12 cellular contexts compared by ENCODE assay signal in genomic region chr17:50640701-50641338, GRCh38. TPM values are rescaled to one million over a fixed set of nuclear protein-coding genes. Genes with fewer than 3 reads are reported as not detected.
DNase-seq lines count a peak whose midpoint lies in the region; ATAC-seq and TF ChIP-seq lines count a peak whose summit lies in the region.
"Had no signal": no experiment of that assay in that cellular context is flagged by ENCODE, and none has a peak within 500 bp of the region (broad histone marks: within the 10 kb centered on the region; RNA-seq: fewer than 3 reads in every experiment).

No MANE protein-coding gene starts in this region.

- no peak overlapping the region for H2AFZ ChIP-seq in PC-3 (ENCODE audit: low read length)

- no peaks in the 10 kb centered on the region for H4K20me1 ChIP-seq in PC-3 (ENCODE audit: low read length)

- H3K4me3 ChIP-seq in PC-3 (ENCODE audit: low read length) (no peak overlapping the region), mucosa of stomach (ENCODE audit: low read length) (no peak overlapping the region), coronary artery (no peak overlapping the region)
- H3K4me3 ChIP-seq: tibial artery had no signal

- POLR2A ChIA-PET in PC-3 (lab: Charles Lee; ENCODE audit: unreplicated experiment) = no interaction called here

- H3K9me3 Mint-ChIP-seq in CD14-positive monocyte = peaks cover 0 to 2% (median 0%) of the 10 kb centered on the region in 7 donors
- no peaks in the 10 kb centered on the region for H3K9me3 Mint-ChIP-seq in activated T-cell treated with anti-CD3 and anti-CD28 coated beads, Interleukin-2, amount 50 U/mL, for 24 hours

- ATAC-seq in PC-3 (no peak), GM19035 (IDR thresholded peaks at IDR 0.05; ENCODE audit: unreplicated experiment) (no peak)

- H3K9me2 ChIP-seq in PC-3 (replicated peaks; ENCODE audit: low read length) = no peaks in the 10 kb centered on the region

- H3K9ac ChIP-seq in PC-3 (ENCODE audit: low read length) (no peak overlapping the region), mucosa of stomach (ENCODE audit: low read length) (peak overlapping the region; percentile 30)

- H3K4me1 ChIP-seq in PC-3 (ENCODE audit: insufficient read depth, low read length) (peaks cover 70% of the 10 kb centered on the region), mucosa of stomach (ENCODE audit: control insufficient read depth, insufficient read depth, low read length) (peaks cover 79% of the 10 kb centered on the region)

- BruUV-seq in PC-3 (replicated peaks; lab: Mats Ljungman, UMichigan) = no TSS peak

- intact Hi-C loops in CD14-positive monocyte (cut with micrococcal nuclease) = no loop called here
- intact Hi-C loops in PC-3 (cut with micrococcal nuclease) = no loop called here

- peaks cover 11% of the 10 kb centered on the region; the same call in 1 of the 2 replicates for H3K36me3 ChIP-seq in PC-3 (ENCODE audit: low read depth, low read length)
- peaks cover 11% of the 10 kb centered on the region for H3K36me3 ChIP-seq in mucosa of stomach (ENCODE audit: control insufficient read depth, insufficient read depth, low read length)
- H3K36me3 ChIP-seq: tibial artery had no signal

- peak overlapping the region; percentile 90 for H3K27ac ChIP-seq in PC-3 (ENCODE audit: low read length)
- peak overlapping the region in 1 of 2 donors; percentile 62 for H3K27ac ChIP-seq in coronary artery

- H3K79me2 ChIP-seq in PC-3 (ENCODE audit: low read length) = peaks cover 62% of the 10 kb centered on the region

- no peaks in the 10 kb centered on the region for H3K27me3 ChIP-seq in PC-3 (ENCODE audit: low read length)
- H3K27me3 ChIP-seq in mucosa of stomach (ENCODE audit: control insufficient read depth, insufficient read depth, low read length) = no peaks in the 10 kb centered on the region
- H3K27me3 ChIP-seq: tibial artery had no signal

- H3K36me3 Mint-ChIP-seq in CD14-positive monocyte = peaks cover 15 to 21% of the 10 kb centered on the region in 2 donors
- H3K36me3 Mint-ChIP-seq in activated T-cell treated with anti-CD3 and anti-CD28 coated beads, Interleukin-2, amount 50 U/mL, for 24 hours (ENCODE audit: low read depth) = no peaks in the 10 kb centered on the region

- DNase-seq in CD14-positive monocyte (ENCODE audit: low spot score) (peak; percentile 76), PC-3 (peak; percentile 51), epidermal melanocyte (ENCODE audit: insufficient read length, low spot score) (peak; percentile 14), coronary artery (ENCODE audit: low spot score) (no peak), dedifferentiated amniotic fluid mesenchymal stem cell (ENCODE audit: extremely low spot score) (no peak)
- no peak for DNase-seq in activated T-cell treated with anti-CD3 and anti-CD28 coated beads, Interleukin-2, amount 50 U/mL, for 24 hours
- DNase-seq: DMS 273 treated with DMSO at 0.1 percent for 48 hours; SHP77; stimulated activated CD4-positive, alpha-beta T cell treated with anti-CD3 and anti-CD28 coated beads, Interleukin-4, amount 100 ng/mL, for 24 hours had no signal

- H3K4me3 Mint-ChIP-seq in CD14-positive monocyte = peak overlapping the region in 1 of 2 donors; percentile 57
- H3K4me3 Mint-ChIP-seq in activated T-cell treated with anti-CD3 and anti-CD28 coated beads, Interleukin-2, amount 50 U/mL, for 24 hours = no peak overlapping the region

- H3K9me3 ChIP-seq in PC-3 (ENCODE audit: low read length) (no peaks in the 10 kb centered on the region), mucosa of stomach (ENCODE audit: control insufficient read depth, low read length) (no peaks in the 10 kb centered on the region)
- H3K9me3 ChIP-seq: tibial artery had no signal

- peaks cover 20 to 27% (median 25%) of the 10 kb centered on the region in 3 donors for H3K27me3 Mint-ChIP-seq in CD14-positive monocyte (ENCODE audit: low read depth in 3 of 3)
- H3K27me3 Mint-ChIP-seq in activated T-cell treated with anti-CD3 and anti-CD28 coated beads, Interleukin-2, amount 50 U/mL, for 24 hours = peaks cover 45% of the 10 kb centered on the region

- TF ChIP-seq CTCF in CD14-positive monocyte (IDR thresholded peaks at IDR 0.05) (no peak), PC-3 (conservative IDR thresholded peaks at IDR 0.05; ENCODE audit: low read depth, low read length) (no peak; the same call in 1 of the 2 replicates), coronary artery (IDR thresholded peaks at IDR 0.05) (no peak)

- H3K27ac Mint-ChIP-seq in CD14-positive monocyte = peak overlapping the region; percentile 50 to 94 (median 82)
- no peak overlapping the region for H3K27ac Mint-ChIP-seq in activated T-cell treated with anti-CD3 and anti-CD28 coated beads, Interleukin-2, amount 50 U/mL, for 24 hours

- H3F3A ChIP-seq in PC-3 (ENCODE audit: low read length, unreplicated experiment) = peaks cover 12% of the 10 kb centered on the region

- CTCF ChIA-PET in PC-3 (lab: Charles Lee) = interaction anchor here (3.0 kb wide), 1 partner anchor 54 kb away, joined by 19 read pairs; no protein-coding TSS in a partner anchor

- peaks cover 50% of the 10 kb centered on the region for H3K4me1 Mint-ChIP-seq in CD14-positive monocyte
- H3K4me1 Mint-ChIP-seq in activated T-cell treated with anti-CD3 and anti-CD28 coated beads, Interleukin-2, amount 50 U/mL, for 24 hours (ENCODE audit: low read depth) = no peaks in the 10 kb centered on the region

- H3K4me2 ChIP-seq in PC-3 (ENCODE audit: low read length) = peak overlapping the region; percentile 87

RNA-seq across cellular contexts. Expression of gene ABCC3, which starts 6.1 kb away (rescaled TPM):
- polyA plus RNA-seq in CD14-positive monocyte = 10 to 100 TPM in 1 of 2 donors, 1 to 10 TPM in 1; 2.7 to 11.4 TPM
- 50.2 and 64.4 TPM in 2 replicates for total RNA-seq in PC-3 (2014; rRNA removed)

Comparison
In these comparisons a context has a peak if more than half of its experiments do, and no peak if none do; other contexts are left out.
1. DNase-seq: peak in CD14-positive monocyte (single experiment), PC-3 (single experiment) and epidermal melanocyte (single experiment); none in activated T-cell treated with anti-CD3 and anti-CD28 coated beads, Interleukin-2, amount 50 U/mL, for 24 hours (single experiment), coronary artery (single experiment) and dedifferentiated amniotic fluid mesenchymal stem cell (single experiment).